In genomic region chr11:45347343-45347742, GRCh38 we compare ENCODE assay signal across 27 cellular contexts.
DNase-seq lines count a peak whose midpoint lies in the region; ATAC-seq and TF ChIP-seq lines count a peak whose summit lies in the region.
"Had no signal": no experiment of that assay in that cellular context is flagged by ENCODE, and none has a peak within 500 bp of the region (broad histone marks: within the 10 kb centered on the region; RNA-seq: fewer than 3 reads in every experiment).

No MANE protein-coding gene starts in this region.

- H3K23ac ChIP-seq in neuronal stem cell (ENCODE audit: low read depth, low read length, poor library complexity) = no peak overlapping the region

- H4K8ac ChIP-seq in neuronal stem cell (ENCODE audit: low read depth, low read length) = no peak overlapping the region

- no peak overlapping the region for H3K14ac ChIP-seq in neuronal stem cell (ENCODE audit: low read length)

- ATAC-seq in upper lobe of right lung = no peak
- ATAC-seq: activated CD4-positive, CD25-positive, alpha-beta regulatory T cell treated with anti-CD3 and anti-CD28 coated beads, Interleukin-2, amount 50 U/mL, for 24 hours; left colon; SK-N-SH treated with all-trans-retinoic acid at 6 μM for 48 hours; stimulated activated memory B cell treated with anti-CD40 and anti-IgM and Interleukin-4, amounts not matched to agents 10 μg/mL and 1 μg/mL and 100 μg/mL, for 72 hours had no signal

- H3K27ac ChIP-seq in KMS-11 (no peak overlapping the region), neuronal stem cell (replicated peaks; ENCODE audit: low read length) (peak overlapping the region; percentile 46), upper lobe of right lung (no peak overlapping the region)
- H3K27ac ChIP-seq: BLaER1 treated with 17β-estradiol and CSF1 and Interleukin-3, amounts not matched to agents 10 nM and 100 nM; breast epithelium; epithelial cell of prostate; PC-9 had no signal

- no peaks in the 10 kb centered on the region for H4K20me1 ChIP-seq in KMS-11 (ENCODE audit: insufficient read depth)
- H4K20me1 ChIP-seq: BLaER1 treated with 17β-estradiol and CSF1 and Interleukin-3, amounts not matched to agents 10 nM and 100 nM had no signal

- DNase-seq in SK-MEL-5 (ENCODE audit: low read depth, low spot score) (peak; percentile 67), left kidney (ENCODE audit: low read depth, low spot score) (peak; percentile 83), neuronal stem cell (ENCODE audit: low spot score) (no peak), HuH-7 (ENCODE audit: low spot score) (no peak), upper lobe of right lung (no peak), NCI-H524 (lab: John Stamatoyannopoulos, UW) (no peak)
- DNase-seq: activated CD4-positive, alpha-beta T cell treated with anti-CD3 and anti-CD28 coated beads, Interleukin-2, amount 50 U/mL, for 4 hours; activated CD8-positive, alpha-beta memory T cell treated with anti-CD3 and anti-CD28 coated beads, Interleukin-2, amount 50 U/mL, for 48 hours; activated naive CD4-positive, alpha-beta T cell treated with anti-CD3 and anti-CD28 coated beads for 36 hours; DMS53; effector CD4-positive, alpha-beta T cell; HFFc6; left colon; NCI-H1092 treated with DMSO at 0.1 percent for 48 hours; NCI-H187; NCI-H2171 treated with DMSO at 0.1 percent for 48 hours; NCI-H524 treated with DMSO at 0.1 percent for 48 hours; NK-92 treated with Interleukin-12 subunit alpha and Interleukin-12 subunit beta, amount 100 ng/mL, for 24 hours; trophoblast cell had no signal

- H4K91ac ChIP-seq in neuronal stem cell (ENCODE audit: low read depth, low read length, poor library complexity) = no peak overlapping the region

- in situ Hi-C loops in SK-MEL-5 (cut with HindIII; ENCODE audit: low pct_unique_long_range_greater_than_20kb, low sequenced_read_pairs) = loop anchor here (25.0 kb wide), 1 partner anchor 235 kb away; no protein-coding TSS in a partner anchor

- H2AFZ ChIP-seq in KMS-11 (ENCODE audit: low read depth) = peak overlapping the region; percentile 32; the same call in 1 of the 2 replicates
- H2AFZ ChIP-seq in neuronal stem cell (ENCODE audit: low read length) = peak overlapping the region; percentile 77
- H2AFZ ChIP-seq: PC-9 had no signal

- intact Hi-C loops in upper lobe of right lung (cut with DNase I) = no loop called here

- no peaks in the 10 kb centered on the region for H3K4me1 ChIP-seq in KMS-11 (ENCODE audit: low read depth, poor library complexity, severe bottlenecking)
- H3K4me1 ChIP-seq in neuronal stem cell (ENCODE audit: control insufficient read depth in 2 of 2, insufficient read depth in 1 of 2, low read depth in 1 of 2, low read length in 2 of 2) = peaks cover 0 to 32% of the 10 kb centered on the region in 2 donors
- no peaks in the 10 kb centered on the region for H3K4me1 ChIP-seq in upper lobe of right lung
- H3K4me1 ChIP-seq: BLaER1 treated with 17β-estradiol and CSF1 and Interleukin-3, amounts not matched to agents 10 nM and 100 nM; breast epithelium had no signal

- H2BK15ac ChIP-seq in neuronal stem cell (ENCODE audit: low read length) = no peak overlapping the region

- no peak overlapping the region for H2AK5ac ChIP-seq in neuronal stem cell (ENCODE audit: low read depth, low read length)

- H2BK5ac ChIP-seq in neuronal stem cell (ENCODE audit: low read length) = no peak overlapping the region

- H3K9me3 ChIP-seq in neuronal stem cell (replicated peaks in 1 of 2; ENCODE audit: control insufficient read depth in 2 of 2, insufficient read depth in 1 of 2, low read depth in 1 of 2, low read length in 2 of 2) (no peaks in the 10 kb centered on the region), upper lobe of right lung (no peaks in the 10 kb centered on the region)
- H3K9me3 ChIP-seq: BLaER1 treated with 17β-estradiol and CSF1 and Interleukin-3, amounts not matched to agents 10 nM and 100 nM; breast epithelium had no signal

- no peaks in the 10 kb centered on the region for H3K27me3 ChIP-seq in KMS-11 (ENCODE audit: insufficient read depth, low read depth)
- no peaks in the 10 kb centered on the region for H3K27me3 ChIP-seq in neuronal stem cell (ENCODE audit: control insufficient read depth in 3 of 3, insufficient read depth in 3 of 3, low read depth in 1 of 3, low read length in 3 of 3)
- H3K27me3 ChIP-seq in upper lobe of right lung = peaks cover 2% of the 10 kb centered on the region
- H3K27me3 ChIP-seq: BLaER1 treated with 17β-estradiol and CSF1 and Interleukin-3, amounts not matched to agents 10 nM and 100 nM had no signal

- H2BK12ac ChIP-seq in neuronal stem cell (ENCODE audit: low read length) = no peak overlapping the region

- no peaks in the 10 kb centered on the region for H3K79me1 ChIP-seq in neuronal stem cell (ENCODE audit: low read depth, low read length)

- no peak overlapping the region for H3K4me3 ChIP-seq in KMS-11 (IDR thresholded peaks at IDR 0.05; ENCODE audit: insufficient read depth, low read depth, low read length)
- H3K4me3 ChIP-seq in neuronal stem cell (ENCODE audit: low read length in 2 of 2) = peak overlapping the region in 1 of 2 donors; percentile 13
- H3K4me3 ChIP-seq in upper lobe of right lung = no peak overlapping the region
- H3K4me3 ChIP-seq: BLaER1 treated with 17β-estradiol and CSF1 and Interleukin-3, amounts not matched to agents 10 nM and 100 nM; breast epithelium; PC-9 had no signal

- H3K4me2 ChIP-seq in KMS-11 = no peak overlapping the region
- H3K4me2 ChIP-seq in neuronal stem cell (ENCODE audit: insufficient read depth, low read length, poor library complexity, severe bottlenecking) = no peak overlapping the region
- H3K4me2 ChIP-seq: BLaER1 treated with 17β-estradiol and CSF1 and Interleukin-3, amounts not matched to agents 10 nM and 100 nM; PC-9 had no signal

- H3K4ac ChIP-seq in neuronal stem cell (ENCODE audit: low read length) = no peak overlapping the region

- H2BK120ac ChIP-seq in neuronal stem cell (ENCODE audit: low read depth, low read length) = no peak overlapping the region

- WGBS in neuronal stem cell (ENCODE audit: extremely low coverage in 2 of 2, insufficient read length in 2 of 2, insufficient replicate concordance in 1 of 2), 2 donors = no CpG with 5 or more reads among the region's 6 CpGs

- no peaks in the 10 kb centered on the region for H3K79me2 ChIP-seq in KMS-11 (ENCODE audit: insufficient read depth, low read depth)

- H3K9ac ChIP-seq in KMS-11 (no peak overlapping the region), neuronal stem cell (ENCODE audit: low read depth, low read length, poor library complexity) (no peak overlapping the region)
- H3K9ac ChIP-seq: BLaER1 treated with 17β-estradiol and CSF1 and Interleukin-3, amounts not matched to agents 10 nM and 100 nM had no signal

- TF ChIP-seq CTCF in KMS-11 (conservative IDR thresholded peaks at IDR 0.05; ENCODE audit: low read depth, low read length) = no peak
- no peak for TF ChIP-seq CTCF in upper lobe of right lung (IDR thresholded peaks at IDR 0.05)

- no peak overlapping the region for H3K18ac ChIP-seq in neuronal stem cell (ENCODE audit: low read length)

- H3K36me3 ChIP-seq in KMS-11 (ENCODE audit: insufficient read depth) (no peaks in the 10 kb centered on the region), neuronal stem cell (replicated peaks in 1 of 2; ENCODE audit: control insufficient read depth in 2 of 2, insufficient read depth in 2 of 2, low read length in 2 of 2) (no peaks in the 10 kb centered on the region), upper lobe of right lung (no peaks in the 10 kb centered on the region)
- H3K36me3 ChIP-seq: BLaER1 treated with 17β-estradiol and CSF1 and Interleukin-3, amounts not matched to agents 10 nM and 100 nM; breast epithelium had no signal

Comparison
In these comparisons a context has a peak if more than half of its experiments do, and no peak if none do; other contexts are left out.
1. DNase-seq: peak in SK-MEL-5 (single experiment) and left kidney (single experiment); none in neuronal stem cell (single experiment), HuH-7 (single experiment), upper lobe of right lung (single experiment) and NCI-H524 (0 of 2).